8 cellular contexts compared by ENCODE assay signal in the genomic region with DNA sequence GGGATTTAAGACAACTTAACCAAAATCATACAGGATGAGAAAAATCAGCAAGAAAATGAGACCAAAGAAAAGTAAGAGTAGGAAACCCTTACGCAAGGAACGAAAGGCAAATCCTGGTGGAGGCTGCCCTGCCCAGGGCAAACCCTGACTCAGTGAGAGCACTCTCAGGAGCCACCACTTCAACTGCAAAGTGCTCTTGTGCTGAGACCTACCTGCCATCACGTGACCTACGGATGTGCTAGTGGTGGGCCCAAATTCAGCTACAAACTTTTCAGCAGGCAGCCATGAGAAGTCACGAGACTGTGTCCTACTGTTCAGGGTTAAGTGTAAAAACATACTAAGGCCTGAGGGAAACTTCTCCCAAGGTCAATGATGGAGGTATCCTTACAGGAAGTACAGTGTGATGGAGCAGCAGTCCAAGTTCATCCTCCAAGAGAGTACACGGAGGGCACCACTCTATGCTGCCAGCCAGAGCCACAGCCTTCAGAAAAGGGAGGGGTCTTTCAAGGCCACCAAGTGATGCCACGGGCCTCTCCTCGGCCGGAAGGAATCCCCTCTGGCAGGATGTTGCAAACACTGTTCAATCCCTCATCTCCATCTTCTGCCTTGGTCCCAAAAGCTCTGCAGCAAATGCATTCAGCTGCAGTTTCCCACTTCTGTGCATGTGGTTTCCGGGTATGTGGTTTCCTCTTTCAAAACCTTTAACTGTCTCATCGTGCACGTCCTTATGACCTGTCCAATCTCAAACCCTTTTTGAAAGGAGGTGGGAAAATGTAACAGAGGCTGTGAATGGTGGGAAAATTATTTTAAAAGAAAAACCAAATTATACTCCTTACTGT. TPM values are rescaled to one million over a fixed set of nuclear protein-coding genes. Genes with fewer than 3 reads are reported as not detected.
DNase-seq lines count a peak whose midpoint lies in the region; ATAC-seq and TF ChIP-seq lines count a peak whose summit lies in the region.

No MANE protein-coding gene starts in this region.

- peaks cover 95% of the 10 kb centered on the region for H3K4me1 Mint-ChIP-seq in activated CD4-positive, alpha-beta memory T cell treated with anti-CD3 and anti-CD28 coated beads, Interleukin-2, amount 10 ng/mL, durations not matched to agents 7 days and 5 days

- peak overlapping the region; percentile 84 for H3K27ac Mint-ChIP-seq in activated CD4-positive, alpha-beta memory T cell treated with anti-CD3 and anti-CD28 coated beads, Interleukin-2, amount 10 ng/mL, durations not matched to agents 7 days and 5 days

- in situ Hi-C loops in KBM-7 (cut with MboI; ENCODE audit: low pct_unique_long_range_greater_than_20kb, low sequenced_read_pairs): no loop called here

- POLR2A ChIA-PET in activated CD4-positive, alpha-beta memory T cell treated with anti-CD3 and anti-CD28 coated beads, Interleukin-2, amount 10 ng/mL, durations not matched to agents 7 days and 5 days (lab: Charles Lee): interaction anchor here (0.9 to 7.5 kb wide), 18 partner anchors 9 to 152 kb away, joined by 3 to 103 read pairs (median 4); a partner anchor contains a TSS

- H3K9me3 Mint-ChIP-seq in activated CD4-positive, alpha-beta memory T cell treated with anti-CD3 and anti-CD28 coated beads, Interleukin-2, amount 10 ng/mL, durations not matched to agents 7 days and 5 days: no peaks in the 10 kb centered on the region

- CTCF ChIA-PET in activated CD4-positive, alpha-beta memory T cell treated with anti-CD3 and anti-CD28 coated beads, Interleukin-2, amount 10 ng/mL, durations not matched to agents 7 days and 5 days (lab: Charles Lee): interaction anchor here (0.7 to 6.4 kb wide), 15 partner anchors 9 to 235 kb away, joined by 3 to 51 read pairs (median 4); a partner anchor contains a TSS

- ATAC-seq in GM21381 (IDR thresholded peaks at IDR 0.05; ENCODE audit: unreplicated experiment): peak; percentile 75

- peak overlapping the region; percentile 60 for H3K4me3 Mint-ChIP-seq in activated CD4-positive, alpha-beta memory T cell treated with anti-CD3 and anti-CD28 coated beads, Interleukin-2, amount 10 ng/mL, durations not matched to agents 7 days and 5 days

- peaks cover 60% of the 10 kb centered on the region for H3K36me3 Mint-ChIP-seq in activated CD4-positive, alpha-beta memory T cell treated with anti-CD3 and anti-CD28 coated beads, Interleukin-2, amount 10 ng/mL, durations not matched to agents 7 days and 5 days (ENCODE audit: low read depth)

- DNase-seq in EH (ENCODE audit: low read depth): peak; percentile 72
- peak; percentile 93 for DNase-seq in KBM-7
- peak; percentile 80 for DNase-seq in activated CD4-positive, alpha-beta memory T cell treated with anti-CD3 and anti-CD28 coated beads, Interleukin-2, amount 10 ng/mL, durations not matched to agents 7 days and 5 days
- DNase-seq in fibroblast of pulmonary artery (ENCODE audit: low read depth): peak; percentile 81
- peak; percentile 60 for DNase-seq in stimulated activated CD8-positive, alpha-beta memory T cell treated with anti-CD3 and anti-CD28 coated beads, Interleukin-4, amount 100 ng/mL, for 48 hours
- DNase-seq in OCI-M2 (lab: John Stamatoyannopoulos, UW; ENCODE audit: unreplicated experiment): no peak
- no peak for DNase-seq in COR-L47 (lab: John Stamatoyannopoulos, UW)

- H3K27me3 Mint-ChIP-seq in activated CD4-positive, alpha-beta memory T cell treated with anti-CD3 and anti-CD28 coated beads, Interleukin-2, amount 10 ng/mL, durations not matched to agents 7 days and 5 days: no peaks in the 10 kb centered on the region

- no peak for TF ChIP-seq CTCF in fibroblast of pulmonary artery (IDR thresholded peaks at IDR 0.05; ENCODE audit: low read length, missing control alignments)

- no peak overlapping the region for H3K4me3 ChIP-seq in fibroblast of pulmonary artery (replicated peaks; ENCODE audit: low read depth, low read length)

RNA-seq across cellular contexts. Expression of a gene that starts 9.5 kb away (rescaled TPM):
- total RNA-seq in activated CD4-positive, alpha-beta memory T cell treated with anti-CD3 and anti-CD28 coated beads, Interleukin-2, amount 10 ng/mL, durations not matched to agents 7 days and 5 days: 10 to 100 TPM; 61.7 to 62.0 TPM

RNA-seq across cellular contexts. Expression of a gene that starts 34.9 kb away (rescaled TPM):
- 10 to 100 TPM; 43.0 to 45.7 TPM for total RNA-seq in activated CD4-positive, alpha-beta memory T cell treated with anti-CD3 and anti-CD28 coated beads, Interleukin-2, amount 10 ng/mL, durations not matched to agents 7 days and 5 days

RNA-seq across cellular contexts. Expression of a gene that starts 52.7 kb away (rescaled TPM):
- 100 to 1,000 TPM; 107 to 113 TPM for total RNA-seq in activated CD4-positive, alpha-beta memory T cell treated with anti-CD3 and anti-CD28 coated beads, Interleukin-2, amount 10 ng/mL, durations not matched to agents 7 days and 5 days

Comparison
In these comparisons a context has a peak if more than half of its experiments do, and no peak if none do; other contexts are left out.
1. DNase-seq: peak in EH (single experiment), KBM-7 (single experiment), activated CD4-positive, alpha-beta memory T cell treated with anti-CD3 and anti-CD28 coated beads, Interleukin-2, amount 10 ng/mL, durations not matched to agents 7 days and 5 days (single experiment), fibroblast of pulmonary artery (single experiment) and stimulated activated CD8-positive, alpha-beta memory T cell treated with anti-CD3 and anti-CD28 coated beads, Interleukin-4, amount 100 ng/mL, for 48 hours (single experiment); none in OCI-M2 (single experiment) and COR-L47 (single experiment).